Comparison of ENCODE assay signal across 24 cellular contexts in the genomic region with DNA sequence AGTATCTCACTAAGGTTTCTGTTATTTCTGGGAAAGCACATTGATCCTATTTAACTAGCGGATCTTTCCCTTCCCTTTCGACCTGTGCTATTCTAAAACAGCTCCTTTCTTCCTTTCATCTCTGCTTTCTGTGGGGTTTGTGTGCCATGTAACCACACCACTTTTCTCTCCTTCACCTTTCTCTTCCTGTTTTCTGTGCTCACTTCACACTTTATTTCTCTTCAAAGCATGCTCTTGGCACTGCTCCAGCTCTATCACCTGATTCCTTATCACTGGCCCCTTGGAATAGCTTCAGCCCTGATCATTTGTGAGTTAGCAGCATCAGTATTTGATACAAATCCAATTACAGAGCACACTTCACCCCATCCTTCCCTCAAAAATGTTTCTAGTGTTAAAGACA. TPM values are rescaled to one million over a fixed set of nuclear protein-coding genes. Genes with fewer than 3 reads are reported as not detected.
DNase-seq lines count a peak whose midpoint lies in the region; ATAC-seq and TF ChIP-seq lines count a peak whose summit lies in the region.
"Had no signal": no experiment of that assay in that cellular context is flagged by ENCODE, and none has a peak within 500 bp of the region (broad histone marks: within the 10 kb centered on the region; RNA-seq: fewer than 3 reads in every experiment).

No MANE protein-coding gene starts in this region.

- POLR2A ChIA-PET in CD8-positive, alpha-beta memory T cell (lab: Charles Lee), result interaction anchor here (1.1 to 1.5 kb wide), 3 partner anchors 24 to 186 kb away, joined by 3 to 6 read pairs (median 4); a partner anchor contains a TSS
- POLR2A ChIA-PET in activated CD8-positive, alpha-beta T cell treated with anti-CD3 and anti-CD28 coated beads, Interleukin-2, amount 10 ng/mL, durations not matched to agents 7 days and 5 days (lab: Charles Lee), result no interaction called here

- no peaks in the 10 kb centered on the region for H3K27me3 ChIP-seq in CD8-positive, alpha-beta memory T cell (ENCODE audit: insufficient read depth, low read length, poor library complexity, severe bottlenecking)
- H3K27me3 ChIP-seq: colonic mucosa, transverse colon had no signal

- no peaks in the 10 kb centered on the region for H3K36me3 Mint-ChIP-seq in CD8-positive, alpha-beta memory T cell
- H3K36me3 Mint-ChIP-seq in activated CD8-positive, alpha-beta T cell treated with anti-CD3 and anti-CD28 coated beads, Interleukin-2, amount 10 ng/mL, durations not matched to agents 7 days and 5 days (ENCODE audit: low read depth), result no peaks in the 10 kb centered on the region
- peaks cover 10% of the 10 kb centered on the region for H3K36me3 Mint-ChIP-seq in mesothelial cell of epicardium
- H3K36me3 Mint-ChIP-seq: activated naive CD4-positive, alpha-beta T cell treated with anti-CD3 and anti-CD28 coated beads, Interleukin-2, amount 50 U/mL, for 24 hours had no signal

- CTCF ChIA-PET in CD8-positive, alpha-beta memory T cell (lab: Charles Lee), result interaction anchor here (1.0 to 2.7 kb wide), 2 partner anchors 20 to 24 kb away, joined by 3 to 16 read pairs; no protein-coding TSS in a partner anchor
- CTCF ChIA-PET in activated CD8-positive, alpha-beta T cell treated with anti-CD3 and anti-CD28 coated beads, Interleukin-2, amount 10 ng/mL, durations not matched to agents 7 days and 5 days (lab: Charles Lee), result interaction anchor here (1.0 to 3.2 kb wide), 4 partner anchors 12 to 188 kb away, joined by 3 to 20 read pairs (median 6); no protein-coding TSS in a partner anchor

- no peak overlapping the region for H3K4me3 ChIP-seq in CD8-positive, alpha-beta memory T cell (ENCODE audit: low read length)
- H3K4me3 ChIP-seq: colonic mucosa, skin epidermis, transverse colon had no signal

- peak overlapping the region; percentile 18 to 84 (median 62) for H3K27ac Mint-ChIP-seq in CD8-positive, alpha-beta memory T cell
- peak overlapping the region; percentile 0 for H3K27ac Mint-ChIP-seq in activated CD8-positive, alpha-beta T cell treated with anti-CD3 and anti-CD28 coated beads, Interleukin-2, amount 10 ng/mL, durations not matched to agents 7 days and 5 days
- peak overlapping the region; percentile 75 for H3K27ac Mint-ChIP-seq in mesothelial cell of epicardium
- H3K27ac Mint-ChIP-seq: activated naive CD4-positive, alpha-beta T cell treated with anti-CD3 and anti-CD28 coated beads, Interleukin-2, amount 50 U/mL, for 24 hours; stimulated activated naive CD8-positive, alpha-beta T cell treated with anti-CD3 and anti-CD28 coated beads, Interleukin-15, Interleukin-2, amounts not matched to agents 100 ng/mL and 50 ng/mL, for 24 hours had no signal

- DNase-seq in NCI-H1105 treated with DMSO at 0.1 percent for 48 hours (lab: John Stamatoyannopoulos, UW) (peak; percentile 8), NCI-H1105 (lab: John Stamatoyannopoulos, UW) (no peak), mesothelial cell of epicardium (ENCODE audit: low spot score in 2 of 2, unreplicated experiment in 2 of 2) (no peak), SKM-1 (lab: John Stamatoyannopoulos, UW; ENCODE audit: unreplicated experiment) (no peak), NCI-H510A treated with DMSO at 0.1 percent for 48 hours (lab: John Stamatoyannopoulos, UW) (no peak)
- DNase-seq in CD8-positive, alpha-beta memory T cell, result peak in 1 of 5 donors; percentile 30
- DNase-seq in activated CD8-positive, alpha-beta T cell treated with anti-CD3 and anti-CD28 coated beads, Interleukin-2, amount 10 ng/mL, durations not matched to agents 7 days and 5 days, result no peak
- DNase-seq: activated CD4-positive, CD25-positive, alpha-beta regulatory T cell; activated T-cell treated with anti-CD3 and anti-CD28 coated beads, Interleukin-2, amount 50 U/mL, for 4 hours; AML-193; colonic mucosa; NCI-H1092; NCI-H2081; NCI-H524; stimulated activated CD4-positive, alpha-beta T cell treated with anti-CD3 and anti-CD28 coated beads, Interleukin-4, amount 100 ng/mL, for 1 hour; transverse colon had no signal

- H3K4me1 ChIP-seq in CD8-positive, alpha-beta memory T cell (ENCODE audit: insufficient read depth, low read length), result peaks cover 24% of the 10 kb centered on the region
- H3K4me1 ChIP-seq: colonic mucosa had no signal

- no peak for ATAC-seq in activated CD8-positive, alpha-beta T cell treated with anti-CD3 and anti-CD28 coated beads, Interleukin-2, amount 10 ng/mL, durations not matched to agents 7 days and 5 days
- no peak for ATAC-seq in GM19351 (IDR thresholded peaks at IDR 0.05; ENCODE audit: unreplicated experiment)

- peaks cover 0 to 3% (median 0%) of the 10 kb centered on the region in 5 donors for H3K9me3 Mint-ChIP-seq in CD8-positive, alpha-beta memory T cell
- H3K9me3 Mint-ChIP-seq in activated CD8-positive, alpha-beta T cell treated with anti-CD3 and anti-CD28 coated beads, Interleukin-2, amount 10 ng/mL, durations not matched to agents 7 days and 5 days (ENCODE audit: insufficient read depth), result no peaks in the 10 kb centered on the region
- peaks cover 11% of the 10 kb centered on the region for H3K9me3 Mint-ChIP-seq in mesothelial cell of epicardium
- H3K9me3 Mint-ChIP-seq: activated naive CD4-positive, alpha-beta T cell treated with anti-CD3 and anti-CD28 coated beads, Interleukin-2, amount 50 U/mL, for 24 hours; activated T-cell treated with anti-CD3 and anti-CD28 coated beads, Interleukin-2, amount 50 U/mL, for 4 hours; stimulated activated naive CD8-positive, alpha-beta T cell treated with anti-CD3 and anti-CD28 coated beads, Interleukin-15, Interleukin-2, amounts not matched to agents 100 ng/mL and 50 ng/mL, for 24 hours had no signal

- H3K36me3 ChIP-seq in CD8-positive, alpha-beta memory T cell (ENCODE audit: insufficient read depth, low read length), result no peaks in the 10 kb centered on the region
- H3K36me3 ChIP-seq: colonic mucosa, transverse colon had no signal

- H3K4me1 Mint-ChIP-seq in CD8-positive, alpha-beta memory T cell, result peaks cover 19 to 44% (median 37%) of the 10 kb centered on the region in 3 donors
- peaks cover 19% of the 10 kb centered on the region for H3K4me1 Mint-ChIP-seq in activated CD8-positive, alpha-beta T cell treated with anti-CD3 and anti-CD28 coated beads, Interleukin-2, amount 10 ng/mL, durations not matched to agents 7 days and 5 days (ENCODE audit: low read depth)
- peaks cover 54% of the 10 kb centered on the region for H3K4me1 Mint-ChIP-seq in mesothelial cell of epicardium

- peaks cover 4 to 21% of the 10 kb centered on the region in 2 donors for H3K27me3 Mint-ChIP-seq in CD8-positive, alpha-beta memory T cell
- peaks cover 17% of the 10 kb centered on the region for H3K27me3 Mint-ChIP-seq in activated CD8-positive, alpha-beta T cell treated with anti-CD3 and anti-CD28 coated beads, Interleukin-2, amount 10 ng/mL, durations not matched to agents 7 days and 5 days (ENCODE audit: low read depth)
- no peaks in the 10 kb centered on the region for H3K27me3 Mint-ChIP-seq in mesothelial cell of epicardium (ENCODE audit: low read depth)
- H3K27me3 Mint-ChIP-seq: stimulated activated naive CD8-positive, alpha-beta T cell treated with anti-CD3 and anti-CD28 coated beads, Interleukin-15, Interleukin-2, amounts not matched to agents 100 ng/mL and 50 ng/mL, for 24 hours had no signal

- peak overlapping the region in 6 of 7 donors; percentile 14 to 62 (median 44) for H3K4me3 Mint-ChIP-seq in CD8-positive, alpha-beta memory T cell
- no peak overlapping the region for H3K4me3 Mint-ChIP-seq in activated CD8-positive, alpha-beta T cell treated with anti-CD3 and anti-CD28 coated beads, Interleukin-2, amount 10 ng/mL, durations not matched to agents 7 days and 5 days
- H3K4me3 Mint-ChIP-seq in mesothelial cell of epicardium, result no peak overlapping the region
- H3K4me3 Mint-ChIP-seq: activated naive CD4-positive, alpha-beta T cell treated with anti-CD3 and anti-CD28 coated beads, Interleukin-2, amount 50 U/mL, for 24 hours; activated T-cell treated with anti-CD3 and anti-CD28 coated beads, Interleukin-2, amount 50 U/mL, for 4 hours; stimulated activated naive CD8-positive, alpha-beta T cell treated with anti-CD3 and anti-CD28 coated beads, Interleukin-15, Interleukin-2, amounts not matched to agents 100 ng/mL and 50 ng/mL, for 24 hours had no signal

- H3K9me3 ChIP-seq in CD8-positive, alpha-beta memory T cell (ENCODE audit: low read length), result no peaks in the 10 kb centered on the region
- H3K9me3 ChIP-seq: colonic mucosa, transverse colon had no signal

- H3K27ac ChIP-seq in CD8-positive, alpha-beta memory T cell (ENCODE audit: low read depth, low read length), result no peak overlapping the region
- H3K27ac ChIP-seq: colonic mucosa, skin epidermis, transverse colon had no signal

- TF ChIP-seq CTCF in mesothelial cell of epicardium (IDR thresholded peaks at IDR 0.05; ENCODE audit: unreplicated experiment), result no peak

RNA-seq across cellular contexts. Expression of a gene that starts 8.1 kb away (rescaled TPM):
- under 1 TPM in 1 of 2 experiments, not detected in 1; 0.35 TPM for total RNA-seq in CD8-positive, alpha-beta memory T cell
- polyA plus RNA-seq in CD8-positive, alpha-beta memory T cell, result 0.98 TPM
- not detected for total RNA-seq in activated CD8-positive, alpha-beta T cell treated with anti-CD3 and anti-CD28 coated beads, Interleukin-2, amount 10 ng/mL, durations not matched to agents 7 days and 5 days
- total RNA-seq in mesothelial cell of epicardium, result 25.5 to 28.1 TPM (median 25.7 TPM) in 3 replicates
- total RNA-seq: A172; activated T-cell treated with anti-CD3 and anti-CD28 coated beads, Interleukin-2, amount 50 U/mL, for 4 hours; glomerular endothelial cell; LHCN-M2; lung microvascular endothelial cell had no signal

RNA-seq across cellular contexts. Expression of a gene that starts 49.1 kb away (rescaled TPM):
- total RNA-seq in CD8-positive, alpha-beta memory T cell, result not detected
- polyA plus RNA-seq in CD8-positive, alpha-beta memory T cell, result not detected
- not detected for total RNA-seq in activated CD8-positive, alpha-beta T cell treated with anti-CD3 and anti-CD28 coated beads, Interleukin-2, amount 10 ng/mL, durations not matched to agents 7 days and 5 days
- total RNA-seq in mesothelial cell of epicardium, result not detected in 3 replicates
- total RNA-seq: activated T-cell treated with anti-CD3 and anti-CD28 coated beads, Interleukin-2, amount 50 U/mL, for 4 hours had no signal

Comparison
In these comparisons a context has a peak if more than half of its experiments do, and no peak if none do; other contexts are left out.
1. H3K27ac Mint-ChIP-seq: peak in every context shown above with its lines; median percentile 75 in mesothelial cell of epicardium; 62 in CD8-positive, alpha-beta memory T cell; 0 in activated CD8-positive, alpha-beta T cell treated with anti-CD3 and anti-CD28 coated beads, Interleukin-2, amount 10 ng/mL, durations not matched to agents 7 days and 5 days.
2. H3K4me3 Mint-ChIP-seq: peak in CD8-positive, alpha-beta memory T cell (6 of 7); none in activated CD8-positive, alpha-beta T cell treated with anti-CD3 and anti-CD28 coated beads, Interleukin-2, amount 10 ng/mL, durations not matched to agents 7 days and 5 days (single experiment) and mesothelial cell of epicardium (single experiment).
3. RNA of a gene that starts 8.1 kb away (total RNA-seq): 25.5 to 28.1 TPM in mesothelial cell of epicardium; 0.35 TPM in CD8-positive, alpha-beta memory T cell and not detected in activated CD8-positive, alpha-beta T cell treated with anti-CD3 and anti-CD28 coated beads, Interleukin-2, amount 10 ng/mL, durations not matched to agents 7 days and 5 days; every median in the first group is over 10 times any median in the second.